In genomic region chr10:131981429-131982184, GRCh38 we compare ENCODE assay signal across 8 cellular contexts. TPM values are rescaled to one million over a fixed set of nuclear protein-coding genes. Genes with fewer than 3 reads are reported as not detected.
A peak's percentile ranks its signal among the peaks of the same experiment; 100 is the strongest.
DNase-seq lines count a peak whose midpoint lies in the region; ATAC-seq and TF ChIP-seq lines count a peak whose summit lies in the region.

A gene with protein sequence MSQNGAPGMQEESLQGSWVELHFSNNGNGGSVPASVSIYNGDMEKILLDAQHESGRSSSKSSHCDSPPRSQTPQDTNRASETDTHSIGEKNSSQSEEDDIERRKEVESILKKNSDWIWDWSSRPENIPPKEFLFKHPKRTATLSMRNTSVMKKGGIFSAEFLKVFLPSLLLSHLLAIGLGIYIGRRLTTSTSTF (minus strand): TSS chr10:131981923. CDS start chr10:131981806, 117 bp downstream.

- no peak for TF ChIP-seq CTCF in transverse colon (IDR thresholded peaks at IDR 0.05)

- H3K4me3 Mint-ChIP-seq in T-cell, result peak within 1 kb of the TSS; percentile 81 to 83 (median 83)

- ATAC-seq in T-cell (replicated peaks in 1 of 4), result peak; percentile 88 to 92 (median 90)

- peaks cover 8% of the 10 kb centered on the region for H3K36me3 Mint-ChIP-seq in T-cell

- H3K27ac Mint-ChIP-seq in T-cell, result peak within 1 kb of the TSS; percentile 55 to 75

- TF ChIP-seq POLR2A in transverse colon (IDR thresholded peaks at IDR 0.05), result peak; percentile 74

- peak; percentile 90 for DNase-seq in GM04504 (ENCODE audit: low read depth)
- peak; percentile 86 to 97 for DNase-seq in HAP-1 (ENCODE audit: low spot score in 2 of 2)
- peak; percentile 79 for DNase-seq in MV-4-11 (lab: John Stamatoyannopoulos, UW)
- DNase-seq in T-cell, result peak; percentile 84 to 97 (median 91)
- peak; percentile 95 for DNase-seq in cardiac septum (ENCODE audit: low spot score)
- DNase-seq in pons (ENCODE audit: low spot score), result peak; percentile 84
- peak; percentile 93 for DNase-seq in transverse colon

- H3K27ac ChIP-seq in adipose tissue (ENCODE audit: low read depth, low read length), result no peak within 1 kb of the TSS
- peak within 1 kb of the TSS; percentile 71 to 81 (median 76) for H3K27ac ChIP-seq in transverse colon

- H3K4me1 ChIP-seq in HAP-1 (peaks cover 20% of the 10 kb centered on the region), transverse colon (peaks cover 4 to 26% (median 18%) of the 10 kb centered on the region in 4 donors)

- no peaks in the 10 kb centered on the region for H3K27me3 ChIP-seq in HAP-1 (ENCODE audit: low read depth)
- H3K27me3 ChIP-seq in transverse colon, result peaks cover 38% of the 10 kb centered on the region

- no peaks in the 10 kb centered on the region for H3K27me3 Mint-ChIP-seq in T-cell

- intact Hi-C loops in cardiac septum (cut with DNase I), result loop anchor here (5.0 kb wide), 2 partner anchors 41 to 79 kb away; partner anchors contain the start of gene PPP2R2D
- intact Hi-C loops in transverse colon (cut with DNase I; ENCODE audit: low total_unique reads), result no loop called here

- CTCF ChIA-PET in T-cell (lab: Charles Lee), result interaction anchor here in 1 of 2 donors (1.0 to 1.2 kb wide), 2 partner anchors 34 to 82 kb away, joined by 3 to 4 read pairs; no protein-coding TSS in a partner anchor

- H3K9me3 ChIP-seq in HAP-1 (no peaks in the 10 kb centered on the region), transverse colon (no peaks in the 10 kb centered on the region)

- TF ChIP-seq EP300 in transverse colon (IDR thresholded peaks at IDR 0.05; ENCODE audit: low read depth), result no peak

- POLR2A ChIA-PET in T-cell (lab: Charles Lee), result interaction anchor here in 1 of 2 donors (0.8 kb wide), 1 partner anchor 74 kb away, joined by 3 read pairs; no protein-coding TSS in a partner anchor

- H3K4me1 Mint-ChIP-seq in T-cell, result peaks cover 36 to 43% (median 41%) of the 10 kb centered on the region in 3 donors

- H3K4me3 ChIP-seq in HAP-1 (peak within 1 kb of the TSS; percentile 89), transverse colon (peak within 1 kb of the TSS; percentile 56 to 92 (median 80))

- H3K36me3 ChIP-seq in HAP-1 (replicated peaks), result no peaks in the 10 kb centered on the region
- no peaks in the 10 kb centered on the region for H3K36me3 ChIP-seq in transverse colon

- H3K9me3 Mint-ChIP-seq in T-cell, result no peaks in the 10 kb centered on the region

- 0% methylated on average over 62 to 100 of the region's 100 CpGs for WGBS in adipose tissue, 3 donors
- 4% methylated on average over 10 of the region's 100 CpGs; no CpG with 5 or more reads in 1 of the 2 donors for WGBS in transverse colon (ENCODE audit: low coverage in 1 of 2), 2 donors

- in situ Hi-C loops in HAP-1 (cut with MboI; ENCODE audit: low sequenced_read_pairs), result no loop called here
- in situ Hi-C loops in transverse colon (cut with MboI; ENCODE audit: low pct_ligation_motif_present in 1 of 4, low pct_unique_long_range_greater_than_20kb in 1 of 4, low sequenced_read_pairs in 3 of 4), result no loop called here

RNA-seq across cellular contexts. Expression of the gene that starts here (rescaled TPM):
- total RNA-seq in T-cell (10 to 100 TPM; 23.9 to 30.2 (median 27.8) TPM), cardiac septum (112 TPM), transverse colon (10 to 100 TPM in 3 of 4 donors, 1 to 10 TPM in 1; 9.7 to 36.8 (median 27.6) TPM)
- 100 to 1,000 TPM in 1 of 3 donors, 10 to 100 TPM in 2; 34.5 to 382 (median 57.9) TPM for polyA plus RNA-seq in adipose tissue
